ENCODE assay signal across 8 cellular contexts in genomic region chr4:121869841-121870822, GRCh38. TPM values are rescaled to one million over a fixed set of nuclear protein-coding genes. Genes with fewer than 3 reads are reported as not detected.
DNase-seq lines count a peak whose midpoint lies in the region; ATAC-seq and TF ChIP-seq lines count a peak whose summit lies in the region.

TSS of gene BBS7 (minus strand) at chr4:121870474. CDS start at chr4:121870313, 161 bp downstream.

- H3K79me2 ChIP-seq in PC-9 (ENCODE audit: low read depth), result peaks cover 10% of the 10 kb centered on the region; the same call in 1 of the 2 replicates

- peaks cover 20% of the 10 kb centered on the region for H3K36me3 ChIP-seq in PC-9 (ENCODE audit: low read depth)
- H3K36me3 ChIP-seq in mucosa of descending colon (ENCODE audit: low read depth), result no peaks in the 10 kb centered on the region

- no peaks in the 10 kb centered on the region for H3K27me3 ChIP-seq in PC-9 (ENCODE audit: insufficient read depth, low read depth)

- peaks cover 7% of the 10 kb centered on the region for H3F3A ChIP-seq in PC-9 (ENCODE audit: insufficient read depth, low read depth)

- POLR2A ChIA-PET in PC-9 (lab: Charles Lee; ENCODE audit: unreplicated experiment), result interaction anchor here (0.6 to 0.7 kb wide), 3 partner anchors 128 to 1028 kb away, joined by 3 to 6 read pairs (median 4); no protein-coding TSS in a partner anchor

- H3K27ac ChIP-seq in PC-9 (peak within 1 kb of the TSS; percentile 33; the same call in 1 of the 2 replicates), epithelial cell of prostate (peak within 1 kb of the TSS; percentile 66)

- intact Hi-C loops in PC-9 (cut with micrococcal nuclease; ENCODE audit: unreplicated experiment), result loop anchor here (1.0 kb wide), 1 partner anchor 47 kb away; the partner anchor contains the start of gene CCNA2
- intact Hi-C loops in mucosa of descending colon (cut with DNase I, micrococcal nuclease), result no loop called here

- ATAC-seq in GM21576 (IDR thresholded peaks at IDR 0.05; ENCODE audit: unreplicated experiment) (peak; percentile 99), mucosa of descending colon (peak; percentile 100)

- no peaks in the 10 kb centered on the region for H4K20me1 ChIP-seq in PC-9 (ENCODE audit: insufficient read depth)

- DNase-seq in DMS114 treated with DMSO at 0.1 percent for 48 hours (lab: John Stamatoyannopoulos, UW; ENCODE audit: unreplicated experiment), result peak; percentile 86
- DNase-seq in PC-9, result peak; percentile 93 to 96
- DNase-seq in activated T-cell treated with anti-CD3 and anti-CD28 coated beads, Interleukin-2, amount 50 U/mL, for 1 hour, result peak; percentile 96
- peak; percentile 39 for DNase-seq in epithelial cell of prostate (ENCODE audit: low read depth, low spot score)
- DNase-seq in mucosa of descending colon, result peak; percentile 98 to 100 (median 99)
- DNase-seq in stimulated activated CD8-positive, alpha-beta memory T cell treated with anti-CD3 and anti-CD28 coated beads, Interleukin-4, amount 100 ng/mL, for 24 hours (ENCODE audit: low read depth), result peak; percentile 97

- peaks cover 9% of the 10 kb centered on the region for H3K4me1 ChIP-seq in PC-9 (replicated peaks; ENCODE audit: insufficient read depth)
- peaks cover 5% of the 10 kb centered on the region for H3K4me1 ChIP-seq in mucosa of descending colon (ENCODE audit: low read depth)

- no peaks in the 10 kb centered on the region; the same call in 1 of the 2 replicates for H3K9me2 ChIP-seq in PC-9 (ENCODE audit: insufficient read depth)

- TF ChIP-seq EP300 in Ishikawa (IDR thresholded peaks at IDR 0.05; ENCODE audit: borderline replicate concordance), result no peak

- TF ChIP-seq RAD21 in Ishikawa (IDR thresholded peaks at IDR 0.05; ENCODE audit: low read depth), result no peak

- H2AFZ ChIP-seq in PC-9, result peak within 1 kb of the TSS; percentile 90

- H3K4me2 ChIP-seq in PC-9, result peak within 1 kb of the TSS; percentile 79

- peak within 1 kb of the TSS; percentile 73 for H3K4me3 ChIP-seq in PC-9
- peak within 1 kb of the TSS; percentile 52 for H3K4me3 ChIP-seq in mucosa of descending colon

- TF ChIP-seq CTCF in PC-9 (conservative IDR thresholded peaks at IDR 0.05) (no peak), mucosa of descending colon (IDR thresholded peaks at IDR 0.05) (no peak)

- H3K9me3 ChIP-seq in PC-9 (ENCODE audit: insufficient read depth, low read depth) (no peaks in the 10 kb centered on the region), mucosa of descending colon (no peaks in the 10 kb centered on the region)

- BruUV-seq in PC-9 (replicated peaks; lab: Mats Ljungman, UMichigan), result TSS peak; percentile 67

- CTCF ChIA-PET in PC-9 (lab: Charles Lee), result interaction anchor here (0.6 kb wide), 1 partner anchor 408 kb away, joined by 6 read pairs; no protein-coding TSS in a partner anchor

TF ChIP-seq in Ishikawa, 13 proteins besides CTCF, POLR2A, EP300 and RAD21:
- no peak for TF ChIP-seq NFIC (IDR thresholded peaks at IDR 0.05)
- TF ChIP-seq TEAD4 (IDR thresholded peaks at IDR 0.05), result 0 out of 2 replicates have a peak, but pooled peaks have one; percentile 15
- 0 out of 2 replicates have a peak, but pooled peaks have one; percentile 45 for TF ChIP-seq ZBTB7A (IDR thresholded peaks at IDR 0.05; ENCODE audit: low read depth)
- no peak for TF ChIP-seq USF1 (IDR thresholded peaks at IDR 0.05)
- TF ChIP-seq FOXM1 (IDR thresholded peaks at IDR 0.05; ENCODE audit: borderline replicate concordance, low read depth), result 0 out of 2 replicates have a peak, but pooled peaks have one; percentile 20
- 0 out of 2 replicates have a peak, but pooled peaks have one; percentile 30 for TF ChIP-seq YY1 (IDR thresholded peaks at IDR 0.05; ENCODE audit: low read depth)
- TF ChIP-seq REST (IDR thresholded peaks at IDR 0.05; ENCODE audit: low read depth), result peak; percentile 20; the same call in 1 of the 2 replicates
- TF ChIP-seq EGR1 (IDR thresholded peaks at IDR 0.05), result no peak
- TF ChIP-seq CEBPB (IDR thresholded peaks at IDR 0.05), result no peak
- peak; percentile 79 for TF ChIP-seq MAX (IDR thresholded peaks at IDR 0.05)
- peak; percentile 78 for TF ChIP-seq CREB1 (IDR thresholded peaks at IDR 0.05; ENCODE audit: low read depth)
- TF ChIP-seq TCF12 (IDR thresholded peaks at IDR 0.05; ENCODE audit: low read depth), result peak; percentile 36
- TF ChIP-seq TAF1 (IDR thresholded peaks at IDR 0.05; ENCODE audit: low read depth), result peak; percentile 80

RNA-seq across cellular contexts. Expression of gene BBS7, which starts in this region (rescaled TPM):
- total RNA-seq in PC-9 (2021), result 20.3 and 21.4 TPM in 2 replicates
- total RNA-seq in mucosa of descending colon, result 10 to 100 TPM in 2 of 3 donors, 1 to 10 TPM in 1; 9.4 to 19.6 (median 13.5) TPM

Comparison
In these comparisons a context has a peak if more than half of its experiments do, and no peak if none do; other contexts are left out.
1. Peak in every context shown above with its lines: DNase-seq, ATAC-seq, H3K4me3 ChIP-seq and H3K27ac ChIP-seq.
2. DNase-seq: peak in every context shown above with its lines; median percentile 99 in mucosa of descending colon; 97 in stimulated activated CD8-positive, alpha-beta memory T cell treated with anti-CD3 and anti-CD28 coated beads, Interleukin-4, amount 100 ng/mL, for 24 hours; 96 in activated T-cell treated with anti-CD3 and anti-CD28 coated beads, Interleukin-2, amount 50 U/mL, for 1 hour; 94 in PC-9; 86 in DMS114 treated with DMSO at 0.1 percent for 48 hours; 39 in epithelial cell of prostate.